Comparison of ENCODE assay signal across 8 cellular contexts in genomic region chr1:77234943-77235342, GRCh38. TPM values are rescaled to one million over a fixed set of nuclear protein-coding genes. Genes with fewer than 3 reads are reported as not detected.
"Had no signal": no experiment of that assay in that cellular context is flagged by ENCODE, and none has a peak within 500 bp of the region (broad histone marks: within the 10 kb centered on the region; RNA-seq: fewer than 3 reads in every experiment).

No MANE protein-coding gene starts in this region.

- H3K4me2 ChIP-seq: KMS-11 had no signal

- H3K27ac ChIP-seq: HL-60, KMS-11 had no signal

- FAIRE-seq: HTR-8/SVneo had no signal

- H3K9ac ChIP-seq: KMS-11 had no signal

- DNase-seq: IMR-90, KBM-7, KG1 had no signal

- H3K4me3 Mint-ChIP-seq: IgD-negative memory B cell had no signal

- H3K4me1 Mint-ChIP-seq: IgD-negative memory B cell had no signal

RNA-seq across cellular contexts. Expression of gene AK5, which starts 46.9 kb away (rescaled TPM):
- total RNA-seq: HT-29 had no signal
